1 cellular context compared by ENCODE assay signal in genomic region chr17:2282297-2282873, GRCh38.
TF ChIP-seq lines count a peak whose summit lies in the region.

No MANE protein-coding gene starts in this region.

TF ChIP-seq in HepG2, 621 proteins besides CTCF, POLR2A, EP300 and RAD21:
- peak; percentile 36; the same call in 1 of the 2 replicates for TF ChIP-seq CEBPB (IDR thresholded peaks at IDR 0.05; ENCODE audit: borderline replicate concordance, low read depth, low read length)
- TF ChIP-seq STAG1 (CRISPR knock-in tag; IDR thresholded peaks at IDR 0.05), result peak; percentile 52
- TF ChIP-seq ZFP1 (CRISPR knock-in tag; IDR thresholded peaks at IDR 0.05), result no peak
- TF ChIP-seq ZNF362 (CRISPR knock-in tag; IDR thresholded peaks at IDR 0.05; ENCODE audit: borderline replicate concordance), result peak; percentile 77; the same call in 1 of the 2 replicates
TF ChIP-seq in HepG2: peak in this region for 3.
